ENCODE assay signal across 1 cellular context in the genomic region with DNA sequence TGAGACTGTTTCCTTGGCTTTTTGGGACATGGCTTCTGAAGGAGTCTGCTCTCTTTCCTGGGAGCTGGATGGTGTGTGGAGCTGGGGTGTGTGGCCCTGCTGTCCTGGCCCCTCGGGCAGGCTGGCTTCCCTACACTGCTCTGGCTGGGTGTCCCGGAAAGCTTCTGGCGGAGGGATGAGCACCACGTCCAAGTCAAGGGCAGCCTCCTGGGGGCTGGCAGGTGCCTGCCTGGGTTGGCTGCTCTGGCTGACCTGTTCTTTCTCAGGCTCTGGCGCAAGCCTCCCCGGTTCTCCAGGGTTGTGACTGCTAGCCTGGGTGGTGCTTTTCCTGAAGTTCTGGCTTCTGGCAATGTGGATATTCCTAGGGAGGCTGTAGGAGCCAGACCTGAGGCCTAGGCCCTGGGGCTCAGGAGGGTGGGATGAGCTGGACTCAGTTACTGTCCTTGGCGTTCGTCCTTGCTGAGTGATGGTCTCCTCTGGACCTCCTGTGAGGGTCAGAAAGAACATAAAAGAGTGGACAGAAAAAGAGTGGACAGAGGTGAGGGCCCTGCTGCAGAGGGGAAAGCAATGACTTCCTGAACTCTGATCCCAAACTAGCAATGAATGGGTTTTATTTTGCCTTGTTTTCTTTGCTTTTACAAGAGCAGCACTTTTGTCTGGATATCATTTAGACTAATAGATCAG.
TF ChIP-seq lines count a peak whose summit lies in the region.

No MANE protein-coding gene starts in this region.

TF ChIP-seq in HepG2, 621 proteins besides CTCF, POLR2A, EP300 and RAD21 (continued from another document):
- TF ChIP-seq, protein P1, sequence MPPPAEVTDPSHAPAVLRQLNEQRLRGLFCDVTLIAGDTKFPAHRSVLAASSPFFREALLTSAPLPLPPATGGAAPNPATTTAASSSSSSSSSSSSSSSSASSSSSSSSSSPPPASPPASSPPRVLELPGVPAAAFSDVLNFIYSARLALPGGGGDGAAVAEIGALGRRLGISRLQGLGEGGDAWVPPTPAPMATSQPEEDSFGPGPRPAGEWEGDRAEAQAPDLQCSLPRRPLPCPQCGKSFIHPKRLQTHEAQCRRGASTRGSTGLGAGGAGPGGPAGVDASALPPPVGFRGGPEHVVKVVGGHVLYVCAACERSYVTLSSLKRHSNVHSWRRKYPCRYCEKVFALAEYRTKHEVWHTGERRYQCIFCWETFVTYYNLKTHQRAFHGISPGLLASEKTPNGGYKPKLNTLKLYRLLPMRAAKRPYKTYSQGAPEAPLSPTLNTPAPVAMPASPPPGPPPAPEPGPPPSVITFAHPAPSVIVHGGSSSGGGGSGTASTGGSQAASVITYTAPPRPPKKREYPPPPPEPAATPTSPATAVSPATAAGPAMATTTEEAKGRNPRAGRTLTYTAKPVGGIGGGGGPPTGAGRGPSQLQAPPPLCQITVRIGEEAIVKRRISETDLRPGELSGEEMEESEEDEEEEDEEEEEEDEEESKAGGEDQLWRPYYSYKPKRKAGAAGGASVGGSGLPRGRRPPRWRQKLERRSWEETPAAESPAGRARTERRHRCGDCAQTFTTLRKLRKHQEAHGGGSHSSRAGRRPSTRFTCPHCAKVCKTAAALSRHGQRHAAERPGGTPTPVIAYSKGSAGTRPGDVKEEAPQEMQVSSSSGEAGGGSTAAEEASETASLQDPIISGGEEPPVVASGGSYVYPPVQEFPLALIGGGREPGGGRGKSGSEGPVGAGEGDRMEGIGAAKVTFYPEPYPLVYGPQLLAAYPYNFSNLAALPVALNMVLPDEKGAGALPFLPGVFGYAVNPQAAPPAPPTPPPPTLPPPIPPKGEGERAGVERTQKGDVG (CRISPR knock-in tag; IDR thresholded peaks at IDR 0.05; ENCODE audit: borderline replicate concordance), result peak; percentile 69; the same call in 1 of the 2 replicates
- TF ChIP-seq, protein P2, sequence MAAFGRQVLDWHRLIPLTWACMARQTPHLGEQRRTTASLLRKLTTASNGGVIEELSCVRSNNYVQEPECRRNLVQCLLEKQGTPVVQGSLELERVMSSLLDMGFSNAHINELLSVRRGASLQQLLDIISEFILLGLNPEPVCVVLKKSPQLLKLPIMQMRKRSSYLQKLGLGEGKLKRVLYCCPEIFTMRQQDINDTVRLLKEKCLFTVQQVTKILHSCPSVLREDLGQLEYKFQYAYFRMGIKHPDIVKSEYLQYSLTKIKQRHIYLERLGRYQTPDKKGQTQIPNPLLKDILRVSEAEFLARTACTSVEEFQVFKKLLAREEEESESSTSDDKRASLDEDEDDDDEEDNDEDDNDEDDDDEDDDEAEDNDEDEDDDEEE (CRISPR knock-in tag; IDR thresholded peaks at IDR 0.05), result 0 out of 2 replicates have a peak, but pooled peaks have one; percentile 37
- peak; percentile 34; the same call in 1 of the 2 replicates for TF ChIP-seq POLR2G (IDR thresholded peaks at IDR 0.05; ENCODE audit: low read depth, low read length)
- TF ChIP-seq SALL1 (CRISPR knock-in tag; IDR thresholded peaks at IDR 0.05), result peak; percentile 50
- no peak for TF ChIP-seq POGZ (CRISPR knock-in tag; IDR thresholded peaks at IDR 0.05)
- no peak for TF ChIP-seq SOX13 (IDR thresholded peaks at IDR 0.05)
- peak in 1 of 2 experiments; percentile 6; a peak in 1 of 4 replicates for TF ChIP-seq SOX13 (CRISPR knock-in tag; conservative IDR thresholded peaks at IDR 0.05 in 1 of 2, IDR thresholded peaks at IDR 0.05 in 1 of 2)
- TF ChIP-seq FOXP1 (IDR thresholded peaks at IDR 0.05), result no peak
- TF ChIP-seq FOXP1 (CRISPR knock-in tag; IDR thresholded peaks at IDR 0.05), result no peak
- TF ChIP-seq, protein P3, sequence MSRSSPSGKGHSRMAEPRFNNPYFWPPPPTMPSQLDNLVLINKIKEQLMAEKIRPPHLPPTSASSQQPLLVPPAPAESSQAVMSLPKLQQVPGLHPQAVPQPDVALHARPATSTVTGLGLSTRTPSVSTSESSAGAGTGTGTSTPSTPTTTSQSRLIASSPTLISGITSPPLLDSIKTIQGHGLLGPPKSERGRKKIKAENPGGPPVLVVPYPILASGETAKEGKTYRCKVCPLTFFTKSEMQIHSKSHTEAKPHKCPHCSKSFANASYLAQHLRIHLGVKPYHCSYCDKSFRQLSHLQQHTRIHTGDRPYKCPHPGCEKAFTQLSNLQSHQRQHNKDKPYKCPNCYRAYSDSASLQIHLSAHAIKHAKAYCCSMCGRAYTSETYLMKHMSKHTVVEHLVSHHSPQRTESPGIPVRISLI (CRISPR knock-in tag; IDR thresholded peaks at IDR 0.05; ENCODE audit: borderline replicate concordance), result no peak
- peak; percentile 64 for TF ChIP-seq ZFX (CRISPR knock-in tag; IDR thresholded peaks at IDR 0.05; ENCODE audit: low read depth)
- TF ChIP-seq ZNF7 (CRISPR knock-in tag; IDR thresholded peaks at IDR 0.05), result peak; percentile 65; the same call in 1 of the 2 replicates
- TF ChIP-seq, protein P4, sequence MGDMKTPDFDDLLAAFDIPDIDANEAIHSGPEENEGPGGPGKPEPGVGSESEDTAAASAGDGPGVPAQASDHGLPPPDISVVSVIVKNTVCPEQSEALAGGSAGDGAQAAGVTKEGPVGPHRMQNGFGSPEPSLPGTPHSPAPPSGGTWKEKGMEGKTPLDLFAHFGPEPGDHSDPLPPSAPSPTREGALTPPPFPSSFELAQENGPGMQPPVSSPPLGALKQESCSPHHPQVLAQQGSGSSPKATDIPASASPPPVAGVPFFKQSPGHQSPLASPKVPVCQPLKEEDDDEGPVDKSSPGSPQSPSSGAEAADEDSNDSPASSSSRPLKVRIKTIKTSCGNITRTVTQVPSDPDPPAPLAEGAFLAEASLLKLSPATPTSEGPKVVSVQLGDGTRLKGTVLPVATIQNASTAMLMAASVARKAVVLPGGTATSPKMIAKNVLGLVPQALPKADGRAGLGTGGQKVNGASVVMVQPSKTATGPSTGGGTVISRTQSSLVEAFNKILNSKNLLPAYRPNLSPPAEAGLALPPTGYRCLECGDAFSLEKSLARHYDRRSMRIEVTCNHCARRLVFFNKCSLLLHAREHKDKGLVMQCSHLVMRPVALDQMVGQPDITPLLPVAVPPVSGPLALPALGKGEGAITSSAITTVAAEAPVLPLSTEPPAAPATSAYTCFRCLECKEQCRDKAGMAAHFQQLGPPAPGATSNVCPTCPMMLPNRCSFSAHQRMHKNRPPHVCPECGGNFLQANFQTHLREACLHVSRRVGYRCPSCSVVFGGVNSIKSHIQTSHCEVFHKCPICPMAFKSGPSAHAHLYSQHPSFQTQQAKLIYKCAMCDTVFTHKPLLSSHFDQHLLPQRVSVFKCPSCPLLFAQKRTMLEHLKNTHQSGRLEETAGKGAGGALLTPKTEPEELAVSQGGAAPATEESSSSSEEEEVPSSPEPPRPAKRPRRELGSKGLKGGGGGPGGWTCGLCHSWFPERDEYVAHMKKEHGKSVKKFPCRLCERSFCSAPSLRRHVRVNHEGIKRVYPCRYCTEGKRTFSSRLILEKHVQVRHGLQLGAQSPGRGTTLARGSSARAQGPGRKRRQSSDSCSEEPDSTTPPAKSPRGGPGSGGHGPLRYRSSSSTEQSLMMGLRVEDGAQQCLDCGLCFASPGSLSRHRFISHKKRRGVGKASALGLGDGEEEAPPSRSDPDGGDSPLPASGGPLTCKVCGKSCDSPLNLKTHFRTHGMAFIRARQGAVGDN (CRISPR knock-in tag; IDR thresholded peaks at IDR 0.05), result peak; percentile 56
- peak; percentile 18; the same call in 1 of the 2 replicates for TF ChIP-seq RXRB (CRISPR knock-in tag; IDR thresholded peaks at IDR 0.05; ENCODE audit: borderline replicate concordance)
- TF ChIP-seq CEBPB (IDR thresholded peaks at IDR 0.05; ENCODE audit: borderline replicate concordance, low read depth, low read length), result no peak
- TF ChIP-seq MED1 (CRISPR knock-in tag; IDR thresholded peaks at IDR 0.05), result no peak
- no peak for TF ChIP-seq GTF3A (CRISPR knock-in tag; conservative IDR thresholded peaks at IDR 0.05)
- TF ChIP-seq STAT5B (CRISPR knock-in tag; IDR thresholded peaks at IDR 0.05), result no peak
- TF ChIP-seq, protein P5, sequence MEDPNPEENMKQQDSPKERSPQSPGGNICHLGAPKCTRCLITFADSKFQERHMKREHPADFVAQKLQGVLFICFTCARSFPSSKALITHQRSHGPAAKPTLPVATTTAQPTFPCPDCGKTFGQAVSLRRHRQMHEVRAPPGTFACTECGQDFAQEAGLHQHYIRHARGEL (CRISPR knock-in tag; IDR thresholded peaks at IDR 0.05), result no peak
- no peak for TF ChIP-seq ZMAT3 (CRISPR knock-in tag; conservative IDR thresholded peaks at IDR 0.05)
- TF ChIP-seq ZNF205 (CRISPR knock-in tag; IDR thresholded peaks at IDR 0.05), result no peak
